Comparison of ENCODE assay signal across 15 cellular contexts in the genomic region with DNA sequence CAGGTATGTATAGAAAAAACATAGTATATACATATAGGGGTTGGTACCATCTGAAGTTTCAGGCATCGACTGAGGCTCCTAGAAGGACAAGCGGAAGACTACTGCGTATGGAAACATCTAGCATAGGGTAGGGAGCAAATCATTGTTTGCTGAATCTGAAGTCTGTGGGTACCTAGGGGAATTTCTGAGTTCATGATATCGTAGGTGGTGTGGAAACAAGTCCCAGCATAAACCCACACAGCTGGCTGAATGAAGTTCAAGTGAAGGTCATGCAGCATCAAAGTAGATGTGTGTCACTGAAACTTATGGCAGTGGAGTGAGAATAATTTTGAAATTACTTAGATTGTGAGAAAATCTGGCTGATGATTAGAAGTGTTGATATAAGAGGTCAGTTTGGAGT. TPM values are rescaled to one million over a fixed set of nuclear protein-coding genes. Genes with fewer than 3 reads are reported as not detected.
DNase-seq lines count a peak whose midpoint lies in the region; ATAC-seq and TF ChIP-seq lines count a peak whose summit lies in the region.
"Had no signal": no experiment of that assay in that cellular context is flagged by ENCODE, and none has a peak within 500 bp of the region (broad histone marks: within the 10 kb centered on the region; RNA-seq: fewer than 3 reads in every experiment).

No MANE protein-coding gene starts in this region.

- H2AFZ ChIP-seq in trophoblast cell (ENCODE audit: insufficient read depth, low read length, poor library complexity), result no peak overlapping the region

- no CpG with 5 or more reads among the region's 4 CpGs for WGBS in trophoblast cell (ENCODE audit: extremely low coverage, insufficient coverage, insufficient read length)

- no peak overlapping the region for H3K9ac ChIP-seq in trophoblast cell (ENCODE audit: low read length)
- H3K9ac ChIP-seq: SK-N-SH had no signal

- no peak overlapping the region for H3K27ac ChIP-seq in trophoblast cell (ENCODE audit: low read depth, low read length)
- H3K27ac ChIP-seq: left lung, prostate gland, transverse colon had no signal

- H3K79me2 ChIP-seq in trophoblast cell (ENCODE audit: control insufficient read depth, insufficient read depth, low read length, poor library complexity), result no peaks in the 10 kb centered on the region

- no peaks in the 10 kb centered on the region for H3K36me3 Mint-ChIP-seq in activated naive CD4-positive, alpha-beta T cell treated with anti-CD3 and anti-CD28 coated beads, Interleukin-2, amount 10 ng/mL, durations not matched to agents 7 days and 5 days
- H3K36me3 Mint-ChIP-seq in activated T-cell treated with anti-CD3 and anti-CD28 coated beads, Interleukin-2, amount 50 U/mL, for 4 hours (ENCODE audit: insufficient read depth), result no peaks in the 10 kb centered on the region
- H3K36me3 Mint-ChIP-seq in HFFc6 (ENCODE audit: low read depth), result no peaks in the 10 kb centered on the region
- H3K36me3 Mint-ChIP-seq: naive thymus-derived CD8-positive, alpha-beta T cell had no signal

- no peak overlapping the region for H3K4me3 ChIP-seq in trophoblast cell (ENCODE audit: low read depth, low read length)
- H3K4me3 ChIP-seq: left lung, prostate gland, transverse colon had no signal

- H3K4ac ChIP-seq in trophoblast cell (ENCODE audit: low read depth, low read length), result no peak overlapping the region

- H3K27ac Mint-ChIP-seq in activated naive CD4-positive, alpha-beta T cell treated with anti-CD3 and anti-CD28 coated beads, Interleukin-2, amount 10 ng/mL, durations not matched to agents 7 days and 5 days, result no peak overlapping the region
- H3K27ac Mint-ChIP-seq in HFFc6, result no peak overlapping the region

- CTCF ChIA-PET in activated naive CD4-positive, alpha-beta T cell treated with anti-CD3 and anti-CD28 coated beads, Interleukin-2, amount 10 ng/mL, durations not matched to agents 7 days and 5 days (lab: Charles Lee), result interaction anchor here (0.8 kb wide), 1 partner anchor 245 kb away, joined by 3 read pairs; no protein-coding TSS in a partner anchor

- no peak overlapping the region for H2BK12ac ChIP-seq in trophoblast cell (ENCODE audit: low read length)

- no peak overlapping the region for H3K18ac ChIP-seq in trophoblast cell (ENCODE audit: low read length)

- no peaks in the 10 kb centered on the region for H3K27me3 Mint-ChIP-seq in activated naive CD4-positive, alpha-beta T cell treated with anti-CD3 and anti-CD28 coated beads, Interleukin-2, amount 10 ng/mL, durations not matched to agents 7 days and 5 days
- H3K27me3 Mint-ChIP-seq in activated T-cell treated with anti-CD3 and anti-CD28 coated beads, Interleukin-2, amount 50 U/mL, for 4 hours (ENCODE audit: low read depth), result no peaks in the 10 kb centered on the region
- H3K27me3 Mint-ChIP-seq in HFFc6 (ENCODE audit: insufficient read depth), result peaks cover 18% of the 10 kb centered on the region

- no peak overlapping the region for H2AK5ac ChIP-seq in trophoblast cell (ENCODE audit: low read length)

- H2BK5ac ChIP-seq in trophoblast cell (ENCODE audit: low read depth, low read length, poor library complexity), result no peak overlapping the region

- no peak overlapping the region for H3K4me2 ChIP-seq in trophoblast cell (ENCODE audit: low read length)
- H3K4me2 ChIP-seq: SK-N-SH had no signal

- H3K23ac ChIP-seq in trophoblast cell (ENCODE audit: low read length), result no peak overlapping the region

- H2BK120ac ChIP-seq in trophoblast cell (ENCODE audit: insufficient read depth, low read length, poor library complexity), result no peak overlapping the region

- H3K4me1 Mint-ChIP-seq in activated naive CD4-positive, alpha-beta T cell treated with anti-CD3 and anti-CD28 coated beads, Interleukin-2, amount 10 ng/mL, durations not matched to agents 7 days and 5 days, result peaks cover 6% of the 10 kb centered on the region
- H3K4me1 Mint-ChIP-seq in activated T-cell treated with anti-CD3 and anti-CD28 coated beads, Interleukin-2, amount 50 U/mL, for 4 hours (ENCODE audit: low read depth), result peaks cover 13% of the 10 kb centered on the region
- no peaks in the 10 kb centered on the region for H3K4me1 Mint-ChIP-seq in HFFc6 (ENCODE audit: low read depth)

- H3K79me1 ChIP-seq in trophoblast cell (ENCODE audit: low read length), result no peaks in the 10 kb centered on the region

- no peak overlapping the region for H4K91ac ChIP-seq in trophoblast cell (ENCODE audit: low read depth, low read length)

- H4K12ac ChIP-seq in trophoblast cell (ENCODE audit: low read depth, low read length), result no peak overlapping the region

- no peaks in the 10 kb centered on the region for H3K4me1 ChIP-seq in trophoblast cell (ENCODE audit: control insufficient read depth in 1 of 2, insufficient read depth in 2 of 2, low read length in 2 of 2)
- H3K4me1 ChIP-seq: left lung, prostate gland had no signal

- H3K4me3 Mint-ChIP-seq in activated naive CD4-positive, alpha-beta T cell treated with anti-CD3 and anti-CD28 coated beads, Interleukin-2, amount 10 ng/mL, durations not matched to agents 7 days and 5 days, result no peak overlapping the region
- no peak overlapping the region for H3K4me3 Mint-ChIP-seq in activated T-cell treated with anti-CD3 and anti-CD28 coated beads, Interleukin-2, amount 50 U/mL, for 4 hours
- no peak overlapping the region for H3K4me3 Mint-ChIP-seq in HFFc6
- H3K4me3 Mint-ChIP-seq: naive thymus-derived CD8-positive, alpha-beta T cell had no signal

- no peaks in the 10 kb centered on the region for H3K9me3 Mint-ChIP-seq in activated naive CD4-positive, alpha-beta T cell treated with anti-CD3 and anti-CD28 coated beads, Interleukin-2, amount 10 ng/mL, durations not matched to agents 7 days and 5 days
- no peaks in the 10 kb centered on the region for H3K9me3 Mint-ChIP-seq in activated T-cell treated with anti-CD3 and anti-CD28 coated beads, Interleukin-2, amount 50 U/mL, for 4 hours
- no peaks in the 10 kb centered on the region for H3K9me3 Mint-ChIP-seq in HFFc6
- H3K9me3 Mint-ChIP-seq: naive thymus-derived CD8-positive, alpha-beta T cell had no signal

- TF ChIP-seq CTCF in HFFc6 (IDR thresholded peaks at IDR 0.05), result no peak

- peak; percentile 63 to 77 for ATAC-seq in activated T-cell treated with anti-CD3 and anti-CD28 coated beads, Interleukin-2, amount 50 U/mL, for 4 hours
- ATAC-seq in stimulated activated naive CD8-positive, alpha-beta T cell treated with anti-CD3 and anti-CD28 coated beads, Interleukin-15, Interleukin-2, amounts not matched to agents 100 U/mL and 50 U/mL, for 24 hours, result peak; percentile 89
- ATAC-seq in GM18870 (IDR thresholded peaks at IDR 0.05; ENCODE audit: unreplicated experiment), result no peak
- ATAC-seq: left lung had no signal

- peaks cover 2 to 3% of the 10 kb centered on the region in 2 experiments for H3K36me3 ChIP-seq in trophoblast cell (ENCODE audit: control insufficient read depth in 1 of 2, insufficient read depth in 2 of 2, low read length in 2 of 2)
- H3K36me3 ChIP-seq: left lung, prostate gland, transverse colon had no signal

- peak; percentile 7 for DNase-seq in activated naive CD4-positive, alpha-beta T cell treated with Interleukin-2 at 50 U/mL for 16 hours
- DNase-seq in activated naive CD4-positive, alpha-beta T cell treated with anti-CD3 and anti-CD28 coated beads, Interleukin-2, amount 10 ng/mL, durations not matched to agents 7 days and 5 days, result no peak
- DNase-seq in activated T-cell treated with anti-CD3 and anti-CD28 coated beads, Interleukin-2, amount 50 U/mL, for 4 hours, result peak; percentile 6
- peak; percentile 23 for DNase-seq in iris pigment epithelial cell (ENCODE audit: low read depth)
- DNase-seq in stimulated activated naive CD8-positive, alpha-beta T cell treated with anti-CD3 and anti-CD28 coated beads, Interleukin-15, Interleukin-2, amounts not matched to agents 100 U/mL and 50 U/mL, for 24 hours, result peak; percentile 11
- no peak for DNase-seq in trophoblast cell
- no peak for DNase-seq in HFFc6
- DNase-seq: COR-L47, left lung, OCI-M1, SK-N-SH, transverse colon had no signal

- no peak overlapping the region for H3K14ac ChIP-seq in trophoblast cell (ENCODE audit: low read length)

- H3K27me3 ChIP-seq in trophoblast cell (ENCODE audit: insufficient read depth, low read length), result no peaks in the 10 kb centered on the region
- H3K27me3 ChIP-seq: left lung, transverse colon had no signal

- peaks cover 2% of the 10 kb centered on the region for H3K9me3 ChIP-seq in trophoblast cell (ENCODE audit: insufficient read depth, low read depth, low read length)
- H3K9me3 ChIP-seq: left lung, prostate gland, SK-N-SH, transverse colon had no signal

- no peak overlapping the region for H4K8ac ChIP-seq in trophoblast cell (ENCODE audit: low read depth, low read length)

RNA-seq across cellular contexts. Expression of gene MAP7, which starts 39.4 kb away (rescaled TPM):
- total RNA-seq in activated T-cell treated with anti-CD3 and anti-CD28 coated beads, Interleukin-2, amount 50 U/mL, for 4 hours, result 1 to 10 TPM in 1 of 3 donors, under 1 TPM in 2; 0.46 to 1.3 (median 0.49) TPM
- polyA plus RNA-seq in trophoblast cell (2013), result 58.6 and 61.6 TPM in 2 replicates
- under 1 TPM; 0.14 to 0.65 (median 0.51) TPM for total RNA-seq in HFFc6 (2021; fragmentation: NEBNext Ultra II Directional; extraction: Animal tissue kit (Norgen Biotek cat#: 25700))

Comparison
In these comparisons a context has a peak if more than half of its experiments do, and no peak if none do; other contexts are left out.
1. DNase-seq: peak in activated naive CD4-positive, alpha-beta T cell treated with Interleukin-2 at 50 U/mL for 16 hours (single experiment), activated T-cell treated with anti-CD3 and anti-CD28 coated beads, Interleukin-2, amount 50 U/mL, for 4 hours (single experiment), iris pigment epithelial cell (single experiment) and stimulated activated naive CD8-positive, alpha-beta T cell treated with anti-CD3 and anti-CD28 coated beads, Interleukin-15, Interleukin-2, amounts not matched to agents 100 U/mL and 50 U/mL, for 24 hours (single experiment); none in activated naive CD4-positive, alpha-beta T cell treated with anti-CD3 and anti-CD28 coated beads, Interleukin-2, amount 10 ng/mL, durations not matched to agents 7 days and 5 days (single experiment), trophoblast cell (0 of 2) and HFFc6 (single experiment).